8 cellular contexts compared by ENCODE assay signal in genomic region chr10:129877773-129878371, GRCh38.
DNase-seq lines count a peak whose midpoint lies in the region; ATAC-seq, FAIRE-seq and TF ChIP-seq lines count a peak whose summit lies in the region.

No MANE protein-coding gene starts in this region.

- CTCF ChIA-PET in Caco-2 (lab: Charles Lee) = interaction anchor here (0.6 to 0.7 kb wide), 2 partner anchors 12 to 89 kb away, joined by 3 to 8 read pairs; no protein-coding TSS in a partner anchor

- H3K9me3 ChIP-seq in Caco-2 = no peaks in the 10 kb centered on the region

- no peaks in the 10 kb centered on the region for H3K36me3 Mint-ChIP-seq in Caco-2 (ENCODE audit: insufficient read depth, unreplicated experiment)

- no peaks in the 10 kb centered on the region; the same call in 1 of the 2 replicates for H3K27me3 ChIP-seq in Caco-2 (replicated peaks; ENCODE audit: control insufficient read depth, insufficient read depth, low read length)
- H3K27me3 ChIP-seq in mesendoderm (ENCODE audit: insufficient read depth, low read length, poor library complexity) = no peaks in the 10 kb centered on the region

- FAIRE-seq in GM12892 (lab: Jason Lieb, UNC) = no peak

- no peak overlapping the region for H4K5ac ChIP-seq in mesendoderm (ENCODE audit: low read length)

- no peak overlapping the region for H3K56ac ChIP-seq in mesendoderm (ENCODE audit: low read length)

- H3K79me2 ChIP-seq in mesendoderm (ENCODE audit: control insufficient read depth, insufficient read depth, low read length) = no peaks in the 10 kb centered on the region

- no peak overlapping the region for H3K27ac Mint-ChIP-seq in Caco-2 (ENCODE audit: unreplicated experiment)

- no peak overlapping the region for H2BK15ac ChIP-seq in mesendoderm (replicated peaks; ENCODE audit: low read depth)

- no peak overlapping the region for H3K23ac ChIP-seq in mesendoderm (ENCODE audit: low read length)

- TF ChIP-seq POLR2A in GM12892 (IDR thresholded peaks at IDR 0.05; ENCODE audit: low read depth, low read length) = no peak

- no peaks in the 10 kb centered on the region for H3K4me1 Mint-ChIP-seq in Caco-2 (ENCODE audit: low read depth, unreplicated experiment)

- intact Hi-C loops in Caco-2 (cut with micrococcal nuclease; ENCODE audit: unreplicated experiment) = no loop called here

- H3K36me3 ChIP-seq in Caco-2 (ENCODE audit: control insufficient read depth, insufficient read depth, low read length) (no peaks in the 10 kb centered on the region), mesendoderm (ENCODE audit: control insufficient read depth, insufficient read depth, low read length) (no peaks in the 10 kb centered on the region)

- no peak overlapping the region for H4K8ac ChIP-seq in mesendoderm (ENCODE audit: low read depth, low read length)

- H2BK120ac ChIP-seq in mesendoderm (ENCODE audit: low read depth, low read length) = no peak overlapping the region

- no peak overlapping the region for H2AK5ac ChIP-seq in mesendoderm (ENCODE audit: low read length)

- no peak overlapping the region for H3K18ac ChIP-seq in mesendoderm (ENCODE audit: low read length)

- no peak overlapping the region for H3K4me2 ChIP-seq in mesendoderm (ENCODE audit: low read length)

- WGBS in mesendoderm (ENCODE audit: extremely low coverage, insufficient coverage, low lambda C conversion rate) = no CpG with 5 or more reads among the region's 9 CpGs

- no TSS peak for BruUV-seq in Caco-2 (replicated peaks; lab: Mats Ljungman, UMichigan)

- H3K9me3 Mint-ChIP-seq in Caco-2 (ENCODE audit: unreplicated experiment) = no peaks in the 10 kb centered on the region

- DNase-seq in Caco-2 (peak in 1 of 2 experiments; percentile 45), HuH-7 (ENCODE audit: low spot score) (peak; percentile 68), mesendoderm (peak; percentile 58), GM12892 (ENCODE audit: insufficient read length) (no peak), superior temporal gyrus (ENCODE audit: extremely low spot score) (no peak)
- DNase-seq in activated CD8-positive, alpha-beta memory T cell treated with anti-CD3 and anti-CD28 coated beads, Interleukin-2, amount 50 U/mL, for 4 hours = peak; percentile 23

- H3K9ac ChIP-seq in mesendoderm (ENCODE audit: low read length) = no peak overlapping the region

- H3K27ac ChIP-seq in mesendoderm (ENCODE audit: low read depth, low read length) = no peak overlapping the region

- H3K4me1 ChIP-seq in Caco-2 (no peaks in the 10 kb centered on the region), mesendoderm (ENCODE audit: control insufficient read depth, low read depth, low read length) (no peaks in the 10 kb centered on the region)

- ATAC-seq in GM18907 (IDR thresholded peaks at IDR 0.05; ENCODE audit: unreplicated experiment) (no peak), HG03159 (IDR thresholded peaks at IDR 0.05; ENCODE audit: unreplicated experiment) (no peak)

- TF ChIP-seq CTCF in Caco-2 (IDR thresholded peaks at IDR 0.05; ENCODE audit: insufficient read depth in 1 of 2, low read depth in 1 of 2, low read length in 1 of 2, severe bottlenecking in 1 of 2, unreplicated experiment in 1 of 2) = peak; percentile 54 to 58

- peaks cover 3% of the 10 kb centered on the region for H3K27me3 Mint-ChIP-seq in Caco-2 (ENCODE audit: insufficient read depth, unreplicated experiment)

- no peak overlapping the region for H3K4me3 Mint-ChIP-seq in Caco-2 (ENCODE audit: unreplicated experiment)

- no peaks in the 10 kb centered on the region for H3K79me1 ChIP-seq in mesendoderm (ENCODE audit: low read length)

- no peak overlapping the region for H3K4ac ChIP-seq in mesendoderm (ENCODE audit: low read depth, low read length)

- H2BK5ac ChIP-seq in mesendoderm (ENCODE audit: low read length) = no peak overlapping the region

- H3K4me3 ChIP-seq in Caco-2 (ENCODE audit: low read depth, low read length) (no peak overlapping the region), mesendoderm (ENCODE audit: low read length) (no peak overlapping the region)

- POLR2A ChIA-PET in Caco-2 (lab: Charles Lee) = no interaction called here

Comparison
In these comparisons a context has a peak if more than half of its experiments do, and no peak if none do; other contexts are left out.
1. DNase-seq: peak in HuH-7 (single experiment), activated CD8-positive, alpha-beta memory T cell treated with anti-CD3 and anti-CD28 coated beads, Interleukin-2, amount 50 U/mL, for 4 hours (single experiment) and mesendoderm (single experiment); none in GM12892 (single experiment) and superior temporal gyrus (single experiment).